In genomic region chr3:189334064-189334920, GRCh38 we compare ENCODE assay signal across 10 cellular contexts.
DNase-seq lines count a peak whose midpoint lies in the region; ATAC-seq and TF ChIP-seq lines count a peak whose summit lies in the region.
"Had no signal": no experiment of that assay in that cellular context is flagged by ENCODE, and none has a peak within 500 bp of the region (broad histone marks: within the 10 kb centered on the region; RNA-seq: fewer than 3 reads in every experiment).

No MANE protein-coding gene starts in this region.

- no peak overlapping the region for H3K4me3 Mint-ChIP-seq in activated T-cell treated with anti-CD3 and anti-CD28 coated beads, Interleukin-2, amount 50 U/mL, for 72 hours
- no peak overlapping the region for H3K4me3 Mint-ChIP-seq in T-helper 17 cell
- H3K4me3 Mint-ChIP-seq in stimulated activated naive CD8-positive, alpha-beta T cell treated with anti-CD3 and anti-CD28 coated beads, Interleukin-15, Interleukin-2, amounts not matched to agents 100 ng/mL and 50 ng/mL, for 24 hours = no peak overlapping the region

- H3K36me3 Mint-ChIP-seq in activated T-cell treated with anti-CD3 and anti-CD28 coated beads, Interleukin-2, amount 50 U/mL, for 72 hours (ENCODE audit: insufficient read depth in 2 of 2) = peaks cover 4 to 11% of the 10 kb centered on the region in 2 donors
- H3K36me3 Mint-ChIP-seq in T-helper 17 cell (ENCODE audit: low read depth) = no peaks in the 10 kb centered on the region
- no peaks in the 10 kb centered on the region for H3K36me3 Mint-ChIP-seq in stimulated activated naive CD8-positive, alpha-beta T cell treated with anti-CD3 and anti-CD28 coated beads, Interleukin-15, Interleukin-2, amounts not matched to agents 100 ng/mL and 50 ng/mL, for 24 hours (ENCODE audit: low read depth)

- H3K27ac Mint-ChIP-seq in activated T-cell treated with anti-CD3 and anti-CD28 coated beads, Interleukin-2, amount 50 U/mL, for 72 hours = no peak overlapping the region
- peak overlapping the region; percentile 1 for H3K27ac Mint-ChIP-seq in T-helper 17 cell
- peak overlapping the region; percentile 41 for H3K27ac Mint-ChIP-seq in stimulated activated naive CD8-positive, alpha-beta T cell treated with anti-CD3 and anti-CD28 coated beads, Interleukin-15, Interleukin-2, amounts not matched to agents 100 ng/mL and 50 ng/mL, for 24 hours

- H3K4me1 Mint-ChIP-seq in activated T-cell treated with anti-CD3 and anti-CD28 coated beads, Interleukin-2, amount 50 U/mL, for 72 hours (ENCODE audit: low read depth) = peaks cover 62% of the 10 kb centered on the region
- peaks cover 18% of the 10 kb centered on the region for H3K4me1 Mint-ChIP-seq in T-helper 17 cell
- peaks cover 39% of the 10 kb centered on the region for H3K4me1 Mint-ChIP-seq in stimulated activated naive CD8-positive, alpha-beta T cell treated with anti-CD3 and anti-CD28 coated beads, Interleukin-15, Interleukin-2, amounts not matched to agents 100 ng/mL and 50 ng/mL, for 24 hours (ENCODE audit: low read depth)

- no peak for DNase-seq in activated T-cell treated with anti-CD3 and anti-CD28 coated beads, Interleukin-2, amount 50 U/mL, for 72 hours
- no peak for DNase-seq in activated T-cell treated with anti-CD3 and anti-CD28 coated beads, Interleukin-2, amount 50 U/mL, for 48 hours
- DNase-seq in T-helper 17 cell (no peak), fibroblast of the aortic adventitia (ENCODE audit: low read depth) (peak; percentile 12), NCI-H2107 treated with DMSO at 0.1 percent for 48 hours (lab: John Stamatoyannopoulos, UW; ENCODE audit: unreplicated experiment) (no peak), NCI-H510A treated with DMSO at 0.1 percent for 48 hours (lab: John Stamatoyannopoulos, UW) (no peak), NCI-H526 (lab: John Stamatoyannopoulos, UW) (no peak)
- DNase-seq: NCI-H1105, upper lobe of left lung had no signal

- no peaks in the 10 kb centered on the region for H3K27me3 Mint-ChIP-seq in activated T-cell treated with anti-CD3 and anti-CD28 coated beads, Interleukin-2, amount 50 U/mL, for 72 hours (ENCODE audit: low read depth)
- no peaks in the 10 kb centered on the region for H3K27me3 Mint-ChIP-seq in T-helper 17 cell
- H3K27me3 Mint-ChIP-seq in stimulated activated naive CD8-positive, alpha-beta T cell treated with anti-CD3 and anti-CD28 coated beads, Interleukin-15, Interleukin-2, amounts not matched to agents 100 ng/mL and 50 ng/mL, for 24 hours = no peaks in the 10 kb centered on the region

- no peak overlapping the region for H3K4me3 ChIP-seq in fibroblast of the aortic adventitia (ENCODE audit: low read depth, low read length)
- H3K4me3 ChIP-seq: upper lobe of left lung had no signal

- TF ChIP-seq CTCF in fibroblast of the aortic adventitia (IDR thresholded peaks at IDR 0.05; ENCODE audit: insufficient read depth, low read length) = no peak

- H3K9me3 ChIP-seq in T-helper 17 cell (ENCODE audit: control insufficient read depth, low read length, poor library complexity, severe bottlenecking) = no peaks in the 10 kb centered on the region
- H3K9me3 ChIP-seq: upper lobe of left lung had no signal

- H3K9me3 Mint-ChIP-seq in activated T-cell treated with anti-CD3 and anti-CD28 coated beads, Interleukin-2, amount 50 U/mL, for 72 hours = peaks cover 2 to 6% of the 10 kb centered on the region in 2 donors
- peaks cover 8% of the 10 kb centered on the region for H3K9me3 Mint-ChIP-seq in stimulated activated naive CD8-positive, alpha-beta T cell treated with anti-CD3 and anti-CD28 coated beads, Interleukin-15, Interleukin-2, amounts not matched to agents 100 ng/mL and 50 ng/mL, for 24 hours

- peak; percentile 42 to 48 for ATAC-seq in activated T-cell treated with anti-CD3 and anti-CD28 coated beads, Interleukin-2, amount 50 U/mL, for 72 hours (replicated peaks in 1 of 2)
- peak; percentile 72 for ATAC-seq in T-helper 17 cell
